In the genomic region with DNA sequence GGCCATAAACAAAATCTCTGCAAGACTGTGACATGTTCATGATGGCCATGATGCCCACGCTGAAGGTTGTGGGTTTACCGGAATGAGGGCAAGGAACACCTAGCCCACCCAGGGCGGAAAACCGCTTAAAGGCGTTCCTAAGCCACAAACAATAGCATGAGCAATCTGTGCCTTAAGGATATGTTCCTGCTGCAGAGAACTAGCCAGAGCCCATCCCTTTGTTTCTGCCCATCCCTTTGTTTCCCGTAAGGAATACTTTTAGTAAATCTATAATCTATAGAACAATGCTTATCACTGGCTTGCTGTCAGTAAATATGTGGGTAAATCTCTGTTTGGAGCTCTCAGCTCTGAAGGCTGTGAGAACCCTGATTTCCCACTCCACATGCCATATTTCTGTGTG, we compare ENCODE assay signal across 1 cellular context. TPM values are rescaled to one million over a fixed set of nuclear protein-coding genes. Genes with fewer than 3 reads are reported as not detected.
"Had no signal": no experiment of that assay in that cellular context is flagged by ENCODE, and none has a peak within 500 bp of the region (broad histone marks: within the 10 kb centered on the region; RNA-seq: fewer than 3 reads in every experiment).

No MANE protein-coding gene starts in this region.

RNA-seq across cellular contexts. Expression of a gene that starts 12.6 kb away (rescaled TPM):
- total RNA-seq: K562 had no signal
- polyA plus RNA-seq: K562 had no signal
